ENCODE assay signal across 2 cellular contexts in the genomic region with DNA sequence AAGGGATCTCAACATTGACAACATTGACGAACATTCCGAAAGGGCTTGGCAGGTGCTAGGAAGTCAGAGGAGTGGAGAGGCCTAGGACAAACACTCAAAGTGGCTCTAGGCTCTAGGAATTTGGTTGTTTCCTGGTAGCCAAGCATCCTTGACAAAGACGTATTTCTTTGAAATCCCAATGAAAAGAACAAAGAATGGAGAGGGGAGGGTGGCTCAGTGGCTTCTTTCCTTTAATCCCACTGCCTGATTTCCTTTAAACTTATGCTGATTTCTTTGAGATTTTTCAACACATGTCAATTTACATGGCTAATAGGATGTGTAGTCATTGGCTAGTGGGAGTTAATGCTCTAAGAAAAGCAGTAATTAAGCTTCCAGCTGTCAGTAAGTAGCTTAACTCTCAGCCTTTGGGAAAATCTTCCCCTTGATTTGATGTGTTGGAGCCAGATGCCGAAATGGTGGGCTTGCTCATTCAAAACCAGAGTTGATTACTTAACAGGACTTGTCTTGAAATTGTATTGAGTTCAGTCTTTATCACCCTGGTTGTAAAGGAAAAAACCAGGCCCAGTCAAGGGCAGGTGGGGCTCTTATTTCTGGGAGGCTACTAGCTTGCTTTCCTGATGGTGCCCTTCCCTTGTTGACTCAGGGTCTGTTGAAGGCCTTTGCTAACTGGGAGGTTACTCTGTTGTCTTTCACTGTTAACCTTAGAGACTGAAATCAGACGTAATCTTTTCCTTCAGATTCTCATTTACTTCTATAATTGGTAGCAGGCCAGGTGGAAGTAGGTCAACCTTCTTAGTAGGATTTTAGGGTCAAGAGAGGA.
TF ChIP-seq lines count a peak whose summit lies in the region.

No MANE protein-coding gene starts in this region.

TF ChIP-seq in H1, 55 proteins besides CTCF, POLR2A, EP300 and RAD21:
- no peak for TF ChIP-seq TCF12 (IDR thresholded peaks at IDR 0.05; ENCODE audit: low read depth, low read length)
- no peak for TF ChIP-seq CREB1 (IDR thresholded peaks at IDR 0.05)
- TF ChIP-seq RBBP5 (IDR thresholded peaks at IDR 0.05; ENCODE audit: borderline replicate concordance, low read depth, low read length), result no peak
- no peak for TF ChIP-seq BRCA1 (IDR thresholded peaks at IDR 0.05; ENCODE audit: low read depth, low read length)
- TF ChIP-seq SIRT6 (IDR thresholded peaks at IDR 0.05; ENCODE audit: low read length), result no peak
- TF ChIP-seq, protein P1, sequence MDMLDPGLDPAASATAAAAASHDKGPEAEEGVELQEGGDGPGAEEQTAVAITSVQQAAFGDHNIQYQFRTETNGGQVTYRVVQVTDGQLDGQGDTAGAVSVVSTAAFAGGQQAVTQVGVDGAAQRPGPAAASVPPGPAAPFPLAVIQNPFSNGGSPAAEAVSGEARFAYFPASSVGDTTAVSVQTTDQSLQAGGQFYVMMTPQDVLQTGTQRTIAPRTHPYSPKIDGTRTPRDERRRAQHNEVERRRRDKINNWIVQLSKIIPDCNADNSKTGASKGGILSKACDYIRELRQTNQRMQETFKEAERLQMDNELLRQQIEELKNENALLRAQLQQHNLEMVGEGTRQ (IDR thresholded peaks at IDR 0.05; ENCODE audit: low read length), result no peak
- no peak for TF ChIP-seq TAF7 (optimal IDR thresholded peaks at IDR 0.05; ENCODE audit: borderline replicate concordance, low read depth, low read length)
- TF ChIP-seq BCL11A (IDR thresholded peaks at IDR 0.05; ENCODE audit: low read depth in 2 of 2, low read length in 2 of 2), result no peak
- TF ChIP-seq KDM4A (IDR thresholded peaks at IDR 0.05; ENCODE audit: low read depth, low read length, severe bottlenecking), result no peak
- no peak for TF ChIP-seq RNF2 (IDR thresholded peaks at IDR 0.05; ENCODE audit: borderline replicate concordance, low read depth, low read length, missing control alignments, poor library complexity, severe bottlenecking)
- TF ChIP-seq NANOG (IDR thresholded peaks at IDR 0.05; ENCODE audit: insufficient read depth, low read depth, low read length, poor library complexity, severe bottlenecking), result no peak
- TF ChIP-seq ASH2L (IDR thresholded peaks at IDR 0.05; ENCODE audit: low read length), result no peak
- TF ChIP-seq SAP30 (IDR thresholded peaks at IDR 0.05; ENCODE audit: insufficient read depth, insufficient replicate concordance, low read length), result no peak
- no peak for TF ChIP-seq YY1 (IDR thresholded peaks at IDR 0.05; ENCODE audit: low read depth, low read length)

TF ChIP-seq in HEK293T, 16 proteins besides CTCF, POLR2A, EP300 and RAD21:
- no peak for TF ChIP-seq CTBP1 (IDR thresholded peaks at IDR 0.05; ENCODE audit: borderline replicate concordance)
- TF ChIP-seq SUZ12 (IDR thresholded peaks at IDR 0.05), result no peak
- TF ChIP-seq ELF4 (IDR thresholded peaks at IDR 0.05), result no peak
- no peak for TF ChIP-seq FOXA1 (IDR thresholded peaks at IDR 0.05)
- TF ChIP-seq ZNF384 (IDR thresholded peaks at IDR 0.05), result no peak
- TF ChIP-seq NFRKB (IDR thresholded peaks at IDR 0.05), result no peak
- no peak for TF ChIP-seq LEF1 (IDR thresholded peaks at IDR 0.05; ENCODE audit: borderline replicate concordance)
- TF ChIP-seq TARDBP (IDR thresholded peaks at IDR 0.05), result no peak
- TF ChIP-seq HDGF (IDR thresholded peaks at IDR 0.05; ENCODE audit: borderline replicate concordance), result no peak
- TF ChIP-seq L3MBTL2 (conservative IDR thresholded peaks at IDR 0.05), result no peak
- no peak for TF ChIP-seq FOXM1 (IDR thresholded peaks at IDR 0.05; ENCODE audit: borderline replicate concordance)
- TF ChIP-seq BHLHE40 (IDR thresholded peaks at IDR 0.05; ENCODE audit: borderline replicate concordance), result no peak
- TF ChIP-seq FOXK2 (IDR thresholded peaks at IDR 0.05), result no peak
- TF ChIP-seq, protein P2, sequence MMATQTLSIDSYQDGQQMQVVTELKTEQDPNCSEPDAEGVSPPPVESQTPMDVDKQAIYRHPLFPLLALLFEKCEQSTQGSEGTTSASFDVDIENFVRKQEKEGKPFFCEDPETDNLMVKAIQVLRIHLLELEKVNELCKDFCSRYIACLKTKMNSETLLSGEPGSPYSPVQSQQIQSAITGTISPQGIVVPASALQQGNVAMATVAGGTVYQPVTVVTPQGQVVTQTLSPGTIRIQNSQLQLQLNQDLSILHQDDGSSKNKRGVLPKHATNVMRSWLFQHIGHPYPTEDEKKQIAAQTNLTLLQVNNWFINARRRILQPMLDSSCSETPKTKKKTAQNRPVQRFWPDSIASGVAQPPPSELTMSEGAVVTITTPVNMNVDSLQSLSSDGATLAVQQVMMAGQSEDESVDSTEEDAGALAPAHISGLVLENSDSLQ (IDR thresholded peaks at IDR 0.05), result no peak
- TF ChIP-seq SP1 (IDR thresholded peaks at IDR 0.05), result no peak
- no peak for TF ChIP-seq ARNT (IDR thresholded peaks at IDR 0.05)
